ENCODE assay signal across 9 cellular contexts in genomic region chr12:24600996-24601395, GRCh38.
DNase-seq lines count a peak whose midpoint lies in the region; ATAC-seq and TF ChIP-seq lines count a peak whose summit lies in the region.
"Had no signal": no experiment of that assay in that cellular context is flagged by ENCODE, and none has a peak within 500 bp of the region (broad histone marks: within the 10 kb centered on the region; RNA-seq: fewer than 3 reads in every experiment).

No MANE protein-coding gene starts in this region.

- H3K27me3 ChIP-seq in SU-DHL-6 (ENCODE audit: low read length), result no peaks in the 10 kb centered on the region
- no peaks in the 10 kb centered on the region for H3K27me3 ChIP-seq in kidney epithelial cell (ENCODE audit: control insufficient read depth, insufficient read depth, low read length)
- no peaks in the 10 kb centered on the region for H3K27me3 ChIP-seq in adrenal gland

- no peak for TF ChIP-seq CTCF in AG10803 (conservative IDR thresholded peaks at IDR 0.05; ENCODE audit: low read length)
- no peak for TF ChIP-seq CTCF in SU-DHL-6 (IDR thresholded peaks at IDR 0.05; ENCODE audit: insufficient read depth, low read length, poor library complexity, severe bottlenecking)
- TF ChIP-seq CTCF in kidney epithelial cell (IDR thresholded peaks at IDR 0.05; ENCODE audit: insufficient read depth, low read length, poor library complexity, severe bottlenecking), result no peak
- no peak for TF ChIP-seq CTCF in adrenal gland (IDR thresholded peaks at IDR 0.05)
- TF ChIP-seq CTCF in progenitor cell of endocrine pancreas (IDR thresholded peaks at IDR 0.05; ENCODE audit: unreplicated experiment), result no peak

- no peaks in the 10 kb centered on the region for H3K9me2 ChIP-seq in SU-DHL-6 (replicated peaks; ENCODE audit: insufficient read depth, low read length)

- H3K27ac Mint-ChIP-seq in progenitor cell of endocrine pancreas, result no peak overlapping the region

- no peaks in the 10 kb centered on the region for H3K4me1 Mint-ChIP-seq in progenitor cell of endocrine pancreas (ENCODE audit: low read depth)

- H3F3A ChIP-seq in SU-DHL-6 (ENCODE audit: insufficient read depth), result no peaks in the 10 kb centered on the region

- H3K4me3 ChIP-seq in AG10803 (ENCODE audit: low read length) (no peak overlapping the region), SU-DHL-6 (ENCODE audit: insufficient read depth, low read length, poor library complexity, severe bottlenecking) (no peak overlapping the region), kidney epithelial cell (ENCODE audit: low read depth, low read length) (no peak overlapping the region), adrenal gland (no peak overlapping the region)

- intact Hi-C loops in adrenal gland (cut with DNase I), result no loop called here

- H3K36me3 ChIP-seq in SU-DHL-6 (ENCODE audit: low read length), result no peaks in the 10 kb centered on the region
- no peaks in the 10 kb centered on the region for H3K36me3 ChIP-seq in kidney epithelial cell (ENCODE audit: control insufficient read depth, insufficient read depth, low read length)
- H3K36me3 ChIP-seq in adrenal gland (replicated peaks in 1 of 2), result no peaks in the 10 kb centered on the region

- H3K4me3 Mint-ChIP-seq in progenitor cell of endocrine pancreas (ENCODE audit: low read depth), result no peak overlapping the region

- 7 to 30% (median 21%) methylated on average over 1 of the region's 1 CpG for WGBS in adrenal gland, 4 donors

- peak; percentile 52 for ATAC-seq in HG03139 (IDR thresholded peaks at IDR 0.05; ENCODE audit: unreplicated experiment)

- no peak overlapping the region for H3K9ac ChIP-seq in SU-DHL-6 (ENCODE audit: low read length)

- no peaks in the 10 kb centered on the region for H3K27me3 Mint-ChIP-seq in progenitor cell of endocrine pancreas

- peak; percentile 67 for DNase-seq in AG10803 (ENCODE audit: low read depth)
- DNase-seq in kidney epithelial cell (ENCODE audit: low read depth), result peak; percentile 57
- DNase-seq in adrenal gland, result no peak
- DNase-seq in SKM-1 treated with dmso at 0.1 percent for 144 hours (lab: John Stamatoyannopoulos, UW; ENCODE audit: unreplicated experiment), result no peak
- no peak for DNase-seq in GM19238 (ENCODE audit: insufficient read length, low spot score)
- no peak for DNase-seq in progenitor cell of endocrine pancreas (ENCODE audit: low spot score, unreplicated experiment)
- DNase-seq: NCI-H2171 had no signal

- H3K4me1 ChIP-seq in adrenal gland (replicated peaks in 1 of 2), result no peaks in the 10 kb centered on the region

- no peak overlapping the region for H2AFZ ChIP-seq in SU-DHL-6 (ENCODE audit: low read depth, low read length, severe bottlenecking)

- H3K79me2 ChIP-seq in SU-DHL-6 (ENCODE audit: insufficient read depth, low read length), result no peaks in the 10 kb centered on the region

- H3K27ac ChIP-seq in SU-DHL-6 (ENCODE audit: low read depth, low read length) (peak overlapping the region; percentile 41; the same call in 1 of the 2 replicates), adrenal gland (no peak overlapping the region)

- peak overlapping the region; percentile 9 for H3K4me2 ChIP-seq in SU-DHL-6 (ENCODE audit: low read depth, low read length, poor library complexity, severe bottlenecking)

- no peaks in the 10 kb centered on the region for H3K36me3 Mint-ChIP-seq in progenitor cell of endocrine pancreas (ENCODE audit: insufficient read depth)

- H3K9me3 ChIP-seq in SU-DHL-6 (ENCODE audit: insufficient read depth, low read length) (no peaks in the 10 kb centered on the region), adrenal gland (replicated peaks in 1 of 3) (no peaks in the 10 kb centered on the region)

- no peaks in the 10 kb centered on the region for H4K20me1 ChIP-seq in SU-DHL-6 (ENCODE audit: low read depth, low read length)

- peaks cover 5% of the 10 kb centered on the region for H3K9me3 Mint-ChIP-seq in progenitor cell of endocrine pancreas (ENCODE audit: low read depth)

- TF ChIP-seq POLR2A in adrenal gland (IDR thresholded peaks at IDR 0.05), result no peak

Comparison
In these comparisons a context has a peak if more than half of its experiments do, and no peak if none do; other contexts are left out.
1. DNase-seq: peak in AG10803 (single experiment) and kidney epithelial cell (single experiment); none in adrenal gland (0 of 7), SKM-1 treated with dmso at 0.1 percent for 144 hours (single experiment), GM19238 (single experiment) and progenitor cell of endocrine pancreas (single experiment).